Comparison of ENCODE assay signal across 27 cellular contexts in genomic region chr12:23502259-23502658, GRCh38.
"Had no signal": no experiment of that assay in that cellular context is flagged by ENCODE, and none has a peak within 500 bp of the region (broad histone marks: within the 10 kb centered on the region; RNA-seq: fewer than 3 reads in every experiment).

No MANE protein-coding gene starts in this region.

- H3K27me3 Mint-ChIP-seq: dendritic cell treated with granulocyte-macrophage colony-stimulating factor and Interleukin-4, amounts not matched to agents 40 ng/mL and 50 ng/mL, for 4 days; effector memory CD8-positive, alpha-beta T cell had no signal

- H3K4me3 Mint-ChIP-seq: dendritic cell treated with granulocyte-macrophage colony-stimulating factor and Interleukin-4, amounts not matched to agents 40 ng/mL and 50 ng/mL, for 4 days; effector memory CD8-positive, alpha-beta T cell had no signal

- H3K27ac ChIP-seq: colonic mucosa, coronary artery, dorsolateral prefrontal cortex, epithelial cell of prostate, esophagus muscularis mucosa, esophagus squamous epithelium, foreskin keratinocyte, gastrocnemius medialis, gastroesophageal sphincter, heart left ventricle had no signal

- DNase-seq: colonic mucosa; cortex of kidney; dermis blood vessel endothelial cell; dorsolateral prefrontal cortex; effector CD4-positive, alpha-beta T cell; effector CD8-positive, alpha-beta T cell; effector memory CD4-positive, alpha-beta T cell; effector memory CD8-positive, alpha-beta T cell; erythroblast; esophagus squamous epithelium; foreskin fibroblast; foreskin keratinocyte; foreskin melanocyte; gastrocnemius medialis; glutamatergic neuron; head of caudate nucleus; heart left ventricle had no signal

- FAIRE-seq: colon, endometrium, endothelial cell of umbilical vein, frontal cortex had no signal

- H3K4me3 ChIP-seq: colonic mucosa, coronary artery, dorsolateral prefrontal cortex, esophagus muscularis mucosa, esophagus squamous epithelium, gastrocnemius medialis, gastroesophageal sphincter, heart left ventricle had no signal

- H3K36me3 ChIP-seq: colonic mucosa, esophagus muscularis mucosa, esophagus squamous epithelium, gastrocnemius medialis, gastroesophageal sphincter, heart left ventricle had no signal

- ATAC-seq: effector memory CD8-positive, alpha-beta T cell; esophagus mucosa; foreskin keratinocyte; gastrocnemius medialis; gastroesophageal sphincter; heart left ventricle had no signal

- H3K9me3 ChIP-seq: colonic mucosa, gastrocnemius medialis had no signal

- H3K27ac Mint-ChIP-seq: dendritic cell treated with granulocyte-macrophage colony-stimulating factor and Interleukin-4, amounts not matched to agents 40 ng/mL and 50 ng/mL, for 4 days; effector memory CD8-positive, alpha-beta T cell had no signal

- H3K27me3 ChIP-seq: colonic mucosa, dorsolateral prefrontal cortex, esophagus muscularis mucosa, esophagus squamous epithelium, foreskin keratinocyte, gastrocnemius medialis, gastroesophageal sphincter, heart left ventricle had no signal

- H3K4me1 ChIP-seq: colonic mucosa, esophagus muscularis mucosa, esophagus squamous epithelium, foreskin keratinocyte, gastrocnemius medialis, gastroesophageal sphincter, heart left ventricle had no signal
